ENCODE assay signal across 1 cellular context in the genomic region with DNA sequence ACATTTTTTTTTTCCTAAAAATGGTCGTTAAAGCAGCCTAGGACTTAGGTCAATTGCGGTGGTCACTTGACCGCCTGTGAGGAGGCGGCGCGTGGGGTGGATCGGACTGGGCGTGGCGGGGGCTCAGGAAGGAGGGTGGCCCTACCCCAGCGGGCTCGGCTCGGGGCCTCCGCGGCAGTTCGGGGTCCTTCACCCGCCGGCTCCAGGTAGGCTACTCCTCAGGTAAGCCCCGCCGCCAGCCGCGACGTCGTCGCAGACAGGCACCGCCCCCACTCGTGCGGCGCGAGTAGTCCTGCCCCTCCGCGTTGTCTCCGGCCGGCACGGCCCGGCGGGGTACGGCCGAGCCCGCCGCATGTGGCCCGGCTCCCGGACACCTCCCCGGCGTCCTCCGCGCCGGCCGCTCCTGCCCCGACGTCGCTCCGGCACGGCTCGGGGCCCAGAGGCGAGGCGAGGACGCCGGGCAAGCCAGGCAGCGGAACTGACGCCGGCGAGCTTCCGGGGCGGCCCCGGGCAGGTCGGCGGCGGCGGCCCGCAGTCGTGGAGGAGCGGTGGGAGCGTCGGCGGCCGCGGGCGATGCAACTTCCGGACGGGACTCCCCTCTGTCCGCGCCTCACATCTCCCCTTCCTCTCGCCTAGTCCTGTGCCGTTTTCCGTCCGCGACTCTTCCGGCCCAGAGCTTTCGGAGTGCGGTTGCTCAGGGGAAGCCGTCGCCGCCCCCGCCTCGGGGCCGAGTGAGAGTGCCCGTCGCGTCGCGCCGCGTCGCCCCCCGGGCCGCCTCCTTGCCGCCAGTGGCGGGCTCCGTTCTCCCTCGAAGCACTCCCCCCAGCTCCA.
TF ChIP-seq lines count a peak whose summit lies in the region.

A gene (plus strand): TSS at position 513 of the 831 bp plus-strand sequence. CDS start 322 bp downstream, outside the sequence.

TF ChIP-seq in SK-N-SH, 30 proteins besides CTCF, POLR2A, EP300 and RAD21 (continued from another document):
- TF ChIP-seq, protein P1, sequence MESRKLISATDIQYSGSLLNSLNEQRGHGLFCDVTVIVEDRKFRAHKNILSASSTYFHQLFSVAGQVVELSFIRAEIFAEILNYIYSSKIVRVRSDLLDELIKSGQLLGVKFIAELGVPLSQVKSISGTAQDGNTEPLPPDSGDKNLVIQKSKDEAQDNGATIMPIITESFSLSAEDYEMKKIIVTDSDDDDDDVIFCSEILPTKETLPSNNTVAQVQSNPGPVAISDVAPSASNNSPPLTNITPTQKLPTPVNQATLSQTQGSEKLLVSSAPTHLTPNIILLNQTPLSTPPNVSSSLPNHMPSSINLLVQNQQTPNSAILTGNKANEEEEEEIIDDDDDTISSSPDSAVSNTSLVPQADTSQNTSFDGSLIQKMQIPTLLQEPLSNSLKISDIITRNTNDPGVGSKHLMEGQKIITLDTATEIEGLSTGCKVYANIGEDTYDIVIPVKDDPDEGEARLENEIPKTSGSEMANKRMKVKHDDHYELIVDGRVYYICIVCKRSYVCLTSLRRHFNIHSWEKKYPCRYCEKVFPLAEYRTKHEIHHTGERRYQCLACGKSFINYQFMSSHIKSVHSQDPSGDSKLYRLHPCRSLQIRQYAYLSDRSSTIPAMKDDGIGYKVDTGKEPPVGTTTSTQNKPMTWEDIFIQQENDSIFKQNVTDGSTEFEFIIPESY (IDR thresholded peaks at IDR 0.05; ENCODE audit: borderline replicate concordance, low read depth) = no peak
- TF ChIP-seq TAF1 (IDR thresholded peaks at IDR 0.05; ENCODE audit: borderline replicate concordance, low read depth, low read length) = peak; percentile 85
- peak; percentile 63; the same call in 1 of the 2 replicates for TF ChIP-seq POLR2AphosphoS5 (IDR thresholded peaks at IDR 0.05; ENCODE audit: low read depth, low read length)
- TF ChIP-seq RCOR1 (IDR thresholded peaks at IDR 0.05; ENCODE audit: low read length) = no peak; the same call in 1 of the 2 replicates
- TF ChIP-seq, protein P2, sequence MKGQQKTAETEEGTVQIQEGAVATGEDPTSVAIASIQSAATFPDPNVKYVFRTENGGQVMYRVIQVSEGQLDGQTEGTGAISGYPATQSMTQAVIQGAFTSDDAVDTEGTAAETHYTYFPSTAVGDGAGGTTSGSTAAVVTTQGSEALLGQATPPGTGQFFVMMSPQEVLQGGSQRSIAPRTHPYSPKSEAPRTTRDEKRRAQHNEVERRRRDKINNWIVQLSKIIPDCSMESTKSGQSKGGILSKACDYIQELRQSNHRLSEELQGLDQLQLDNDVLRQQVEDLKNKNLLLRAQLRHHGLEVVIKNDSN (IDR thresholded peaks at IDR 0.05; ENCODE audit: borderline replicate concordance, low read depth) = 0 out of 2 replicates have a peak, but pooled peaks have one; percentile 18
- peak; percentile 19; the same call in 1 of the 2 replicates for TF ChIP-seq MXI1 (IDR thresholded peaks at IDR 0.05; ENCODE audit: low read depth, low read length)
- peak; percentile 68 for TF ChIP-seq ELF1 (IDR thresholded peaks at IDR 0.05)
